8 cellular contexts compared by ENCODE assay signal in the genomic region with DNA sequence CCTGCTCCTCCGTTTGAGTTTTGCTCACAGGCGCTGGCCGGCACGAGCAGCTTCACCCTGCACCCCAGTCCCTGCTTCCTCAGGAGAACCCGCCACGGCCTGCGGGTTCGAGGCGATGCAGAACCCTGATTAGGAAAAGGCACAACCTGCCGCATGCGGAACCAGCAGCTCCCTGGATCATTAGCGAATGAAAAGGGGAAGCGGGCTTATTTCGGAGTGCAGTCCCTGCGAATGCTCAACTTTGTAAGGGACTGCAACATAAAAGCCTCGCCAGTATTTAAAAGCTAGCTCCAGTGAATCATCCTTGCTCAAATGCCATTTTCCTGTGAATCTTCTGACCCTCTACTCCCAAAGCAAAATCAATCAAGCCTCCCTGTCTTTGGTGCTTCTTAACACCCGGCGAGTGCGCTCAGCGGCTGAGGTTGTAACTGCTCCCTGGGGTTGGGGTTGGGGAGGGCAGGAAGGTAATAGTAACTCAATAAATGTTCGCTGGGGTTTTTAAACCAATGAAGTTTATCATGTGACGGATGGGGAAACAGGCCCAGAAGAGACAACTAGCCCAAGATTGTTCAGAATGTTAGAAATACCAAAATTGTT. TPM values are rescaled to one million over a fixed set of nuclear protein-coding genes. Genes with fewer than 3 reads are reported as not detected.
A peak's percentile ranks its signal among the peaks of the same experiment; 100 is the strongest.
DNase-seq lines count a peak whose midpoint lies in the region; ATAC-seq and TF ChIP-seq lines count a peak whose summit lies in the region.

No MANE protein-coding gene starts in this region.

- H4K20me1 ChIP-seq in OCI-LY7 (ENCODE audit: insufficient read depth, low read length): no peaks in the 10 kb centered on the region

- in situ Hi-C loops in GM13976 (cut with MboI; ENCODE audit: low sequenced_read_pairs, unreplicated experiment): no loop called here
- in situ Hi-C loops in brain microvascular endothelial cell (cut with HindIII; ENCODE audit: low pct_ligation_motif_present, low sequenced_read_pairs): no loop called here

- H3K27ac Mint-ChIP-seq in stimulated activated naive B cell treated with anti-CD40 and anti-IgM and Interleukin-4, amounts not matched to agents 10 μg/mL and 1 μg/mL and 100 μg/mL, for 72 hours: peak overlapping the region; percentile 100

- H3K27ac ChIP-seq in OCI-LY7 (ENCODE audit: low read depth, low read length, poor library complexity, severe bottlenecking): peak overlapping the region; percentile 85
- peak overlapping the region; percentile 80 for H3K27ac ChIP-seq in brain microvascular endothelial cell
- peak overlapping the region; percentile 90 to 95 for H3K27ac ChIP-seq in left lung

- no peaks in the 10 kb centered on the region for H3K27me3 Mint-ChIP-seq in stimulated activated naive B cell treated with anti-CD40 and anti-IgM and Interleukin-4, amounts not matched to agents 10 μg/mL and 1 μg/mL and 100 μg/mL, for 72 hours

- no peaks in the 10 kb centered on the region for H3K9me2 ChIP-seq in OCI-LY7 (ENCODE audit: insufficient read depth, low read length)

- POLR2A ChIA-PET in HEK293T (lab: Yijun Ruan, JAX) (interaction anchor here (1.0 to 2.1 kb wide), 8 partner anchors 10 to 110 kb away, joined by 4 to 11 read pairs (median 6); partner anchors contain the start of genes SPECC1 and ULK2), OCI-LY7 (lab: Charles Lee) (no interaction called here)

- H3K4me1 ChIP-seq in OCI-LY7 (ENCODE audit: insufficient read depth, low read length, poor library complexity, severe bottlenecking): peaks cover 31% of the 10 kb centered on the region
- peaks cover 14 to 48% of the 10 kb centered on the region in 2 donors for H3K4me1 ChIP-seq in left lung

- H3K4me3 Mint-ChIP-seq in stimulated activated naive B cell treated with anti-CD40 and anti-IgM and Interleukin-4, amounts not matched to agents 10 μg/mL and 1 μg/mL and 100 μg/mL, for 72 hours: peak overlapping the region; percentile 97 to 100

- intact Hi-C loops in OCI-LY7 (cut with micrococcal nuclease; ENCODE audit: unreplicated experiment) (no loop called here), left lung (cut with DNase I) (no loop called here)

- peak overlapping the region; percentile 82 for H3K4me2 ChIP-seq in OCI-LY7 (ENCODE audit: low read length)

- BruUV-seq in OCI-LY7 (replicated peaks; lab: Mats Ljungman, UMichigan): TSS peak; percentile 88

- H3K9me3 Mint-ChIP-seq in stimulated activated naive B cell treated with anti-CD40 and anti-IgM and Interleukin-4, amounts not matched to agents 10 μg/mL and 1 μg/mL and 100 μg/mL, for 72 hours: no peaks in the 10 kb centered on the region

- H3K4me1 Mint-ChIP-seq in stimulated activated naive B cell treated with anti-CD40 and anti-IgM and Interleukin-4, amounts not matched to agents 10 μg/mL and 1 μg/mL and 100 μg/mL, for 72 hours: peaks cover 17 to 34% of the 10 kb centered on the region in 2 donors

- peaks cover 45% of the 10 kb centered on the region for H3K79me2 ChIP-seq in OCI-LY7 (ENCODE audit: insufficient read depth, low read depth, low read length)

- DNase-seq in GM13976 (ENCODE audit: low spot score) (peak; percentile 39), HEK293T (ENCODE audit: extremely low spot score) (no peak), OCI-LY7 (ENCODE audit: low spot score) (no peak), brain microvascular endothelial cell (no peak), left lung (peak in 1 of 2 donors; percentile 61), NCI-H748 treated with DMSO at 0.1 percent for 48 hours (lab: John Stamatoyannopoulos, UW) (no peak)
- no peak for DNase-seq in stimulated activated naive B cell treated with anti-CD40 and anti-IgM and Interleukin-4, amounts not matched to agents 10 μg/mL and 1 μg/mL and 100 μg/mL, for 72 hours

- H3K36me3 Mint-ChIP-seq in stimulated activated naive B cell treated with anti-CD40 and anti-IgM and Interleukin-4, amounts not matched to agents 10 μg/mL and 1 μg/mL and 100 μg/mL, for 72 hours: peaks cover 7 to 14% of the 10 kb centered on the region in 2 donors

- peak overlapping the region; percentile 77 for H2AFZ ChIP-seq in OCI-LY7 (ENCODE audit: low read length)

- ATAC-seq in left lung (peak; percentile 49), HG02763 (IDR thresholded peaks at IDR 0.05; ENCODE audit: unreplicated experiment) (no peak)
- peak; percentile 62 for ATAC-seq in stimulated activated naive B cell treated with anti-CD40 and anti-IgM and Interleukin-4, amounts not matched to agents 10 μg/mL and 1 μg/mL and 100 μg/mL, for 72 hours (replicated peaks)

- peaks cover 11% of the 10 kb centered on the region; the same call in 1 of the 2 replicates for H3K9me3 ChIP-seq in OCI-LY7 (ENCODE audit: low read length)
- no peaks in the 10 kb centered on the region for H3K9me3 ChIP-seq in left lung

- CTCF ChIA-PET in HEK293T (lab: Yijun Ruan, JAX) (no interaction called here), OCI-LY7 (lab: Charles Lee; ENCODE audit: unreplicated experiment) (no interaction called here)

- H3K36me3 ChIP-seq in OCI-LY7 (ENCODE audit: insufficient read depth, low read length) (peaks cover 29% of the 10 kb centered on the region), brain microvascular endothelial cell (replicated peaks) (no peaks in the 10 kb centered on the region), left lung (no peaks in the 10 kb centered on the region)

- H3K27me3 ChIP-seq in brain microvascular endothelial cell (replicated peaks) (no peaks in the 10 kb centered on the region), left lung (no peaks in the 10 kb centered on the region)

- TF ChIP-seq CTCF in GM13976 (IDR thresholded peaks at IDR 0.05; ENCODE audit: borderline replicate concordance, control extremely low read depth, extremely low read depth, insufficient read depth, missing control alignments) (no peak), OCI-LY7 (conservative IDR thresholded peaks at IDR 0.05; ENCODE audit: low read length) (peak; percentile 33), brain microvascular endothelial cell (IDR thresholded peaks at IDR 0.05; ENCODE audit: low read depth, low read length, missing control alignments) (no peak), left lung (IDR thresholded peaks at IDR 0.05) (no peak)

- H3K4me3 ChIP-seq in OCI-LY7 (ENCODE audit: low read depth, low read length, poor library complexity, severe bottlenecking) (peak overlapping the region; percentile 97), brain microvascular endothelial cell (ENCODE audit: low read depth, low read length) (peak overlapping the region; percentile 89), left lung (peak overlapping the region; percentile 87 to 97)

TF ChIP-seq in HEK293T, 16 proteins besides CTCF, POLR2A, EP300 and RAD21:
- TF ChIP-seq HDGF (IDR thresholded peaks at IDR 0.05; ENCODE audit: borderline replicate concordance) (no peak), ARNT (IDR thresholded peaks at IDR 0.05) (no peak), FOXA1 (IDR thresholded peaks at IDR 0.05) (no peak), SP1 (IDR thresholded peaks at IDR 0.05) (no peak), CTBP1 (IDR thresholded peaks at IDR 0.05; ENCODE audit: borderline replicate concordance) (no peak), L3MBTL2 (conservative IDR thresholded peaks at IDR 0.05) (peak; percentile 90; the same call in 1 of the 2 replicates)
- TF ChIP-seq, protein P1, sequence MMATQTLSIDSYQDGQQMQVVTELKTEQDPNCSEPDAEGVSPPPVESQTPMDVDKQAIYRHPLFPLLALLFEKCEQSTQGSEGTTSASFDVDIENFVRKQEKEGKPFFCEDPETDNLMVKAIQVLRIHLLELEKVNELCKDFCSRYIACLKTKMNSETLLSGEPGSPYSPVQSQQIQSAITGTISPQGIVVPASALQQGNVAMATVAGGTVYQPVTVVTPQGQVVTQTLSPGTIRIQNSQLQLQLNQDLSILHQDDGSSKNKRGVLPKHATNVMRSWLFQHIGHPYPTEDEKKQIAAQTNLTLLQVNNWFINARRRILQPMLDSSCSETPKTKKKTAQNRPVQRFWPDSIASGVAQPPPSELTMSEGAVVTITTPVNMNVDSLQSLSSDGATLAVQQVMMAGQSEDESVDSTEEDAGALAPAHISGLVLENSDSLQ (IDR thresholded peaks at IDR 0.05): no peak

RNA-seq across cellular contexts. Expression of gene AKAP10, which starts 0.7 kb away (rescaled TPM):
- total RNA-seq in OCI-LY7 (2014; rRNA removed; shearing (Covaris generic)): 16.1 and 20.5 TPM in 2 replicates
- total RNA-seq in OCI-LY7 (2022) (33.8 and 35.7 TPM in 2 replicates), left lung (10 to 100 TPM; 32.7 to 35.2 TPM)

RNA-seq across cellular contexts. Expression of gene SPECC1, which starts 30.9 kb away (rescaled TPM):
- total RNA-seq in OCI-LY7 (2014; rRNA removed; shearing (Covaris generic)): 0.47 and 0.64 TPM in 2 replicates
- total RNA-seq in OCI-LY7 (2022): 2.8 and 5.8 TPM in 2 replicates
- total RNA-seq in left lung: 10 to 100 TPM; 25.2 to 38.3 TPM
